Comparison of ENCODE assay signal across 8 cellular contexts in genomic region chr15:73994912-73995622, GRCh38. TPM values are rescaled to one million over a fixed set of nuclear protein-coding genes. Genes with fewer than 3 reads are reported as not detected.
DNase-seq lines count a peak whose midpoint lies in the region; ATAC-seq and TF ChIP-seq lines count a peak whose summit lies in the region.

No MANE protein-coding gene starts in this region.

- H3K9me3 ChIP-seq in Panc1 (ENCODE audit: control insufficient read depth, insufficient read depth, low read depth, low read length) (no peaks in the 10 kb centered on the region), duodenal mucosa (ENCODE audit: control insufficient read depth in 1 of 2, low read length in 2 of 2) (no peaks in the 10 kb centered on the region), muscle layer of colon (ENCODE audit: low read length) (no peaks in the 10 kb centered on the region)

- TF ChIP-seq CTCF in Panc1 (IDR thresholded peaks at IDR 0.05) = no peak

- CTCF ChIA-PET in Panc1 (lab: Charles Lee) = interaction anchor here (1.5 to 2.2 kb wide), 2 partner anchors 23 to 54 kb away, joined by 4 to 16 read pairs; no protein-coding TSS in a partner anchor

- DNase-seq in SIG-M5 treated with dmso at 0.1 percent for 504 hours (lab: John Stamatoyannopoulos, UW; ENCODE audit: unreplicated experiment) = peak; percentile 30
- no peak for DNase-seq in SIG-M5 (lab: John Stamatoyannopoulos, UW)
- no peak for DNase-seq in Panc1 (ENCODE audit: low read depth, low spot score)
- no peak for DNase-seq in NCI-H82 (lab: John Stamatoyannopoulos, UW)

- H3K4me3 ChIP-seq in Panc1 (ENCODE audit: low read depth in 2 of 2, low read length in 2 of 2) (peak overlapping the region; percentile 82 to 89), duodenal mucosa (ENCODE audit: low read depth in 1 of 2, low read length in 2 of 2) (peak overlapping the region; percentile 92 to 98), muscle layer of colon (ENCODE audit: low read depth in 1 of 2, low read length in 2 of 2) (peak overlapping the region; percentile 86 to 97)

- H3K27ac ChIP-seq in Panc1 (ENCODE audit: low read length) (peak overlapping the region; percentile 87), duodenal mucosa (ENCODE audit: low read depth, low read length) (peak overlapping the region; percentile 87), muscle layer of colon (ENCODE audit: low read depth, low read length) (peak overlapping the region; percentile 90)

- H3K4me1 ChIP-seq in Panc1 (ENCODE audit: control insufficient read depth, insufficient read depth, low read length) = peaks cover 38% of the 10 kb centered on the region
- peaks cover 59 to 69% of the 10 kb centered on the region in 2 donors for H3K4me1 ChIP-seq in duodenal mucosa (ENCODE audit: control insufficient read depth in 1 of 2, insufficient read depth in 2 of 2, low read length in 2 of 2)
- peaks cover 71% of the 10 kb centered on the region for H3K4me1 ChIP-seq in muscle layer of colon (ENCODE audit: insufficient read depth, low read length)

- H3K9ac ChIP-seq in duodenal mucosa (ENCODE audit: low read depth in 1 of 2, low read length in 2 of 2) = peak overlapping the region; percentile 95 to 98
- H3K9ac ChIP-seq in muscle layer of colon (ENCODE audit: low read length) = peak overlapping the region; percentile 98

- BruUV-seq in Panc1 (replicated peaks; lab: Mats Ljungman, UMichigan) = TSS peak; percentile 64

- H3K27me3 ChIP-seq in Panc1 (ENCODE audit: control insufficient read depth, insufficient read depth, low read length) = no peaks in the 10 kb centered on the region
- no peaks in the 10 kb centered on the region for H3K27me3 ChIP-seq in duodenal mucosa (ENCODE audit: control insufficient read depth in 1 of 2, insufficient read depth in 2 of 2, low read length in 2 of 2)
- H3K27me3 ChIP-seq in muscle layer of colon (ENCODE audit: control insufficient read depth in 1 of 2, insufficient read depth in 2 of 2, low read length in 2 of 2) = no peaks in the 10 kb centered on the region

- in situ Hi-C loops in Panc1 (cut with HindIII; ENCODE audit: low pct_unique_long_range_greater_than_20kb, low sequenced_read_pairs) = no loop called here

- ATAC-seq in Panc1 (peak; percentile 39), GM18511 (IDR thresholded peaks at IDR 0.05; ENCODE audit: unreplicated experiment) (no peak), GM18907 (IDR thresholded peaks at IDR 0.05; ENCODE audit: unreplicated experiment) (no peak)

- POLR2A ChIA-PET in Panc1 (lab: Charles Lee) = interaction anchor here (0.7 kb wide), 3 partner anchors 9 to 389 kb away, joined by 3 to 7 read pairs (median 4); no protein-coding TSS in a partner anchor

- no peaks in the 10 kb centered on the region; the same call in 1 of the 2 replicates for H3K36me3 ChIP-seq in Panc1 (ENCODE audit: control insufficient read depth, insufficient read depth, low read length)
- H3K36me3 ChIP-seq in duodenal mucosa (ENCODE audit: control insufficient read depth in 1 of 2, insufficient read depth in 2 of 2, low read length in 2 of 2) = peaks cover 0 to 14% of the 10 kb centered on the region in 2 donors
- H3K36me3 ChIP-seq in muscle layer of colon (ENCODE audit: insufficient read depth, low read length) = peaks cover 4% of the 10 kb centered on the region

- intact Hi-C loops in Panc1 (cut with micrococcal nuclease; ENCODE audit: unreplicated experiment) = no loop called here

RNA-seq across cellular contexts. Expression of gene PML, which starts 0.6 kb away (rescaled TPM):
- 52.2 TPM for total RNA-seq in Panc1 (2021; ENCODE audit: unreplicated experiment)
- 52.7 TPM for polyA plus RNA-seq in Panc1 (2012; ENCODE audit: insufficient read length)

RNA-seq across cellular contexts. Expression of gene STOML1, which starts 3.0 kb away (rescaled TPM):
- total RNA-seq in Panc1 (2021; ENCODE audit: unreplicated experiment) = 6.9 TPM
- polyA plus RNA-seq in Panc1 (2012; ENCODE audit: insufficient read length) = 8.7 TPM
